6 cellular contexts compared by ENCODE assay signal in genomic region chr14:82341386-82341785, GRCh38.
"Had no signal": no experiment of that assay in that cellular context is flagged by ENCODE, and none has a peak within 500 bp of the region (broad histone marks: within the 10 kb centered on the region; RNA-seq: fewer than 3 reads in every experiment).

No MANE protein-coding gene starts in this region.

- DNase-seq: H9, HFFc6, KBM-7 had no signal

- H3K4me3 ChIP-seq: GM23338 had no signal

- H3K27me3 Mint-ChIP-seq: IgD-negative memory B cell had no signal

- H3K27ac ChIP-seq: HL-60 had no signal

- H2AFZ ChIP-seq: GM23338 had no signal

- H3K4me1 Mint-ChIP-seq: GM23338, H9, IgD-negative memory B cell had no signal

- H3K27ac Mint-ChIP-seq: GM23338, H9, HFFc6, IgD-negative memory B cell had no signal

- H3K4me2 ChIP-seq: GM23338 had no signal

- H3K4me3 Mint-ChIP-seq: GM23338, H9, HFFc6, IgD-negative memory B cell had no signal

- H3K36me3 Mint-ChIP-seq: IgD-negative memory B cell had no signal
